13 cellular contexts compared by ENCODE assay signal in the genomic region with DNA sequence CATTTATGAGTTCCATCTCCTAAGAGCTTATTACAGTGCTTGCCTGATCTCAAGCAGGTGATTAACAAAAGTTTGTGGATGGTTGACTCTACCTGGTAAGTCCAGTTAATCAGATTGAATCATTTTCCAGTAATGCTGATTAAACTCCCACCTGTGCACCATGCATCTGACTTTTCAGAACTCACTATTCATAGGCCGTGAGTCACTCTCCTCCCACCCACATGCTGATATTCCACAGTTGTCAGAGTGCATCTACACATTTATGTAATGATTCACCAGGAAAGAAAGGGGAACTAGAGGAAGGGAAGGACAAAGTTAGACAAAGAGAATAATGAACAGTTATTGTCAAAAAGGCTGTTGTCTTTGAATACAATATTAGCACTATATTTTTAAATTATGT.
A peak's percentile ranks its signal among the peaks of the same experiment; 100 is the strongest.
DNase-seq lines count a peak whose midpoint lies in the region; TF ChIP-seq lines count a peak whose summit lies in the region.
"Had no signal": no experiment of that assay in that cellular context is flagged by ENCODE, and none has a peak within 500 bp of the region (broad histone marks: within the 10 kb centered on the region; RNA-seq: fewer than 3 reads in every experiment).

No MANE protein-coding gene starts in this region.

- BruUV-seq in mammary epithelial cell (replicated peaks; lab: Mats Ljungman, UMichigan) (no TSS peak), MCF 10A (replicated peaks; lab: Mats Ljungman, UMichigan) (no TSS peak)

- no peaks in the 10 kb centered on the region for H3K4me1 ChIP-seq in mammary epithelial cell (ENCODE audit: insufficient read depth, low read length)
- peaks cover 34% of the 10 kb centered on the region for H3K4me1 ChIP-seq in SJCRH30
- no peaks in the 10 kb centered on the region for H3K4me1 ChIP-seq in testis
- H3K4me1 ChIP-seq: pancreas had no signal

- H3K9me3 Mint-ChIP-seq in MCF 10A (ENCODE audit: unreplicated experiment) = peaks cover 39% of the 10 kb centered on the region
- H3K9me3 Mint-ChIP-seq: activated naive CD4-positive, alpha-beta T cell treated with anti-CD3 and anti-CD28 coated beads, Interleukin-2, amount 10 ng/mL, durations not matched to agents 7 days and 5 days; endodermal cell had no signal

- no peak for TF ChIP-seq POLR2A in testis (IDR thresholded peaks at IDR 0.05)

- no peaks in the 10 kb centered on the region for H3K79me2 ChIP-seq in mammary epithelial cell (ENCODE audit: insufficient read depth, low read length)

- H4K20me1 ChIP-seq in mammary epithelial cell (ENCODE audit: insufficient read depth, low read length) = no peaks in the 10 kb centered on the region

- H3K36me3 ChIP-seq in mammary epithelial cell (ENCODE audit: insufficient read depth, low read length) (no peaks in the 10 kb centered on the region), SJCRH30 (no peaks in the 10 kb centered on the region), testis (ENCODE audit: low read depth, missing control alignments) (no peaks in the 10 kb centered on the region)
- H3K36me3 ChIP-seq: pancreas had no signal

- intact Hi-C loops in mammary epithelial cell (cut with micrococcal nuclease) (no loop called here), MCF 10A (cut with micrococcal nuclease) (no loop called here), testis (cut with DNase I; ENCODE audit: low total_unique reads) (no loop called here)

- POLR2A ChIA-PET in MCF 10A (lab: Yijun Ruan, JAX) = no interaction called here

- H3K27ac ChIP-seq in mammary epithelial cell (ENCODE audit: insufficient read depth, low read depth, low read length) (no peak overlapping the region), SJCRH30 (peak overlapping the region; percentile 71), testis (no peak overlapping the region)
- H3K27ac ChIP-seq: pancreas had no signal

- H3K27me3 ChIP-seq in mammary epithelial cell (ENCODE audit: insufficient read depth, low read length) (no peaks in the 10 kb centered on the region), SJCRH30 (no peaks in the 10 kb centered on the region), testis (no peaks in the 10 kb centered on the region)
- H3K27me3 ChIP-seq: pancreas had no signal

- H3K4me3 ChIP-seq in mammary epithelial cell (replicated peaks in 1 of 3; ENCODE audit: insufficient read depth in 1 of 3, low read depth in 2 of 3, low read length in 3 of 3) (no peak overlapping the region), SJCRH30 (no peak overlapping the region), testis (no peak overlapping the region)
- H3K4me3 ChIP-seq: pancreas had no signal

- CTCF ChIA-PET in mammary epithelial cell (lab: Charles Lee; ENCODE audit: low non-redundant PET) (no interaction called here), MCF 10A (lab: Yijun Ruan, JAX) (interaction anchor here (0.7 kb wide), 1 partner anchor 973 kb away, joined by 3 read pairs; no protein-coding TSS in a partner anchor)

- no peak overlapping the region for H3K9ac ChIP-seq in mammary epithelial cell (ENCODE audit: insufficient read depth, low read length)

- H3K27me3 Mint-ChIP-seq in MCF 10A (ENCODE audit: insufficient read depth, unreplicated experiment) = no peaks in the 10 kb centered on the region
- H3K27me3 Mint-ChIP-seq: activated naive CD4-positive, alpha-beta T cell treated with anti-CD3 and anti-CD28 coated beads, Interleukin-2, amount 10 ng/mL, durations not matched to agents 7 days and 5 days had no signal

- no peak for TF ChIP-seq CTCF in mammary epithelial cell (conservative IDR thresholded peaks at IDR 0.05 in 1 of 2, IDR thresholded peaks at IDR 0.05 in 1 of 2; ENCODE audit: extremely low read depth in 1 of 2, insufficient read depth in 1 of 2, low read depth in 1 of 2, low read length in 2 of 2)
- no peak for TF ChIP-seq CTCF in MCF 10A (IDR thresholded peaks at IDR 0.05; ENCODE audit: unreplicated experiment)
- TF ChIP-seq CTCF in testis (IDR thresholded peaks at IDR 0.05) = no peak

- no peaks in the 10 kb centered on the region for H3K4me1 Mint-ChIP-seq in MCF 10A (ENCODE audit: insufficient read depth, unreplicated experiment)
- H3K4me1 Mint-ChIP-seq: activated naive CD4-positive, alpha-beta T cell treated with anti-CD3 and anti-CD28 coated beads, Interleukin-2, amount 10 ng/mL, durations not matched to agents 7 days and 5 days; endodermal cell had no signal

- dilution Hi-C loops in mammary epithelial cell (cut with HindIII; ENCODE audit: low sequenced_read_pairs) = loop anchor here (25.0 kb wide), 1 partner anchor 108 kb away; the partner anchor contains the start of gene UBE3A

- in situ Hi-C loops in mammary epithelial cell (cut with MboI; ENCODE audit: low sequenced_read_pairs in 2 of 2) = no loop called here

- H3K4me3 Mint-ChIP-seq in MCF 10A (ENCODE audit: unreplicated experiment) = no peak overlapping the region
- H3K4me3 Mint-ChIP-seq: activated naive CD4-positive, alpha-beta T cell treated with anti-CD3 and anti-CD28 coated beads, Interleukin-2, amount 10 ng/mL, durations not matched to agents 7 days and 5 days; endodermal cell had no signal

- no peaks in the 10 kb centered on the region for H3K36me3 Mint-ChIP-seq in MCF 10A (ENCODE audit: insufficient read depth, unreplicated experiment)
- H3K36me3 Mint-ChIP-seq: activated naive CD4-positive, alpha-beta T cell treated with anti-CD3 and anti-CD28 coated beads, Interleukin-2, amount 10 ng/mL, durations not matched to agents 7 days and 5 days had no signal

- H3K4me2 ChIP-seq in mammary epithelial cell (ENCODE audit: insufficient read depth, low read depth, low read length) = no peak overlapping the region

- DNase-seq in mammary epithelial cell (peak; percentile 3), MCF 10A (ENCODE audit: unreplicated experiment) (no peak), SJCRH30 (peak; percentile 51 to 64), foreskin melanocyte (peak; percentile 4), superior temporal gyrus (ENCODE audit: extremely low spot score) (peak; percentile 60), testis (no peak), DMS79 treated with DMSO at 0.1 percent for 48 hours (lab: John Stamatoyannopoulos, UW) (no peak), NCI-H187 treated with DMSO at 0.1 percent for 48 hours (lab: John Stamatoyannopoulos, UW) (no peak)
- DNase-seq: activated naive CD4-positive, alpha-beta T cell treated with anti-CD3 and anti-CD28 coated beads, Interleukin-2, amount 10 ng/mL, durations not matched to agents 7 days and 5 days; endodermal cell; NCI-H1436; pancreas; stimulated activated CD4-positive, alpha-beta T cell treated with anti-CD3 and anti-CD28 coated beads, Interleukin-12 subunit alpha, Interleukin-12 subunit beta, amount 100 ng/mL, for 4 hours had no signal

- H3K9me3 ChIP-seq in mammary epithelial cell (replicated peaks; ENCODE audit: insufficient read depth, low read length) (peaks cover 33% of the 10 kb centered on the region), SJCRH30 (replicated peaks) (no peaks in the 10 kb centered on the region), testis (no peaks in the 10 kb centered on the region)
- H3K9me3 ChIP-seq: pancreas had no signal

- WGBS in mammary epithelial cell (ENCODE audit: low coverage, missing lambda C conversion rate) = 0% methylated on average over 1 of the region's 1 CpG
- 60 to 67% methylated on average over 1 of the region's 1 CpG for WGBS in testis, 2 donors

- no peak overlapping the region for H2AFZ ChIP-seq in mammary epithelial cell (ENCODE audit: low read depth, low read length)

- H3K27ac Mint-ChIP-seq in MCF 10A (ENCODE audit: low read depth, unreplicated experiment) = no peak overlapping the region
- H3K27ac Mint-ChIP-seq: activated naive CD4-positive, alpha-beta T cell treated with anti-CD3 and anti-CD28 coated beads, Interleukin-2, amount 10 ng/mL, durations not matched to agents 7 days and 5 days; endodermal cell had no signal

Comparison
In these comparisons a context has a peak if more than half of its experiments do, and no peak if none do; other contexts are left out.
1. DNase-seq: peak in mammary epithelial cell (single experiment), SJCRH30 (2 of 2), foreskin melanocyte (single experiment) and superior temporal gyrus (single experiment); none in MCF 10A (single experiment), testis (single experiment), DMS79 treated with DMSO at 0.1 percent for 48 hours (single experiment) and NCI-H187 treated with DMSO at 0.1 percent for 48 hours (single experiment).